In genomic region chr15:59131456-59131855, GRCh38 we compare ENCODE assay signal across 1 cellular context.
TF ChIP-seq lines count a peak whose summit lies in the region.

No MANE protein-coding gene starts in this region.

TF ChIP-seq in GM23338, 12 proteins besides CTCF, POLR2A, EP300 and RAD21 (continued from another document):
- TF ChIP-seq ETS1 (IDR thresholded peaks at IDR 0.05) (no peak), ZNF331 (CRISPR knock-in tag; IDR thresholded peaks at IDR 0.05; ENCODE audit: low read depth) (no peak), EZH2phosphoT487 (IDR thresholded peaks at IDR 0.05; ENCODE audit: unreplicated experiment) (no peak), ZNF462 (CRISPR knock-in tag; IDR thresholded peaks at IDR 0.05) (no peak), EZH2 (IDR thresholded peaks at IDR 0.05; ENCODE audit: low read depth, unreplicated experiment) (no peak), CREB1 (CRISPR knock-in tag; IDR thresholded peaks at IDR 0.05; ENCODE audit: low read depth) (no peak), ZNF114 (CRISPR knock-in tag; IDR thresholded peaks at IDR 0.05) (no peak), NANOG (IDR thresholded peaks at IDR 0.05; ENCODE audit: borderline replicate concordance) (no peak), REST (IDR thresholded peaks at IDR 0.05; ENCODE audit: unreplicated experiment) (no peak)
